ENCODE assay signal across 8 cellular contexts in genomic region chr4:123477804-123478209, GRCh38.
DNase-seq lines count a peak whose midpoint lies in the region; ATAC-seq, FAIRE-seq and TF ChIP-seq lines count a peak whose summit lies in the region.
"Had no signal": no experiment of that assay in that cellular context is flagged by ENCODE, and none has a peak within 500 bp of the region (broad histone marks: within the 10 kb centered on the region; RNA-seq: fewer than 3 reads in every experiment).

No MANE protein-coding gene starts in this region.

- peaks cover 6% of the 10 kb centered on the region for H3F3A ChIP-seq in smooth muscle cell (ENCODE audit: low read depth)

- RAD21 ChIA-PET in GM12878 (lab: Charles Lee; ENCODE audit: unreplicated experiment), result no interaction called here

- no peak for FAIRE-seq in GM12878 (lab: Jason Lieb, UNC)

- H4K20me1 ChIP-seq in GM12878 (ENCODE audit: control insufficient read depth, insufficient read depth), result no peaks in the 10 kb centered on the region
- H4K20me1 ChIP-seq in smooth muscle cell (ENCODE audit: low read depth), result no peaks in the 10 kb centered on the region

- WGBS in GM12878 (ENCODE audit: insufficient coverage, insufficient replicate concordance, low lambda C conversion rate, missing lambda C conversion rate), result 19% methylated on average over 8 of the region's 8 CpGs
- WGBS in smooth muscle cell (ENCODE audit: low lambda C conversion rate), result 60% methylated on average over 8 of the region's 8 CpGs

- H3K4me3 ChIP-seq in GM12878 (no peak overlapping the region), skeletal muscle cell (ENCODE audit: low read depth, low read length) (no peak overlapping the region), smooth muscle cell (no peak overlapping the region)
- H3K4me3 ChIP-seq: SJSA1 had no signal

- no TSS peak for BruUV-seq in GM12878 (replicated peaks; lab: Mats Ljungman, UMichigan)

- H3K4me1 ChIP-seq in GM12878 (ENCODE audit: control insufficient read depth, insufficient read depth, low read length) (no peaks in the 10 kb centered on the region), smooth muscle cell (ENCODE audit: low read depth) (peaks cover 20% of the 10 kb centered on the region)

- H3K36me3 ChIP-seq in GM12878 (ENCODE audit: control insufficient read depth in 2 of 2, insufficient read depth in 2 of 2, low read length in 1 of 2) (no peaks in the 10 kb centered on the region), smooth muscle cell (ENCODE audit: low read depth) (no peaks in the 10 kb centered on the region)
- H3K36me3 ChIP-seq: SJSA1 had no signal

- H3K27me3 ChIP-seq in GM12878 (replicated peaks in 1 of 2; ENCODE audit: control insufficient read depth in 2 of 2, insufficient read depth in 2 of 2, low read length in 1 of 2), result no peaks in the 10 kb centered on the region; a peak in 1 of 4 replicates
- no peaks in the 10 kb centered on the region for H3K27me3 ChIP-seq in smooth muscle cell (ENCODE audit: low read depth)
- H3K27me3 ChIP-seq: SJSA1 had no signal

- H3K9ac ChIP-seq in GM12878 (ENCODE audit: control insufficient read depth, insufficient read depth, low read length) (no peak overlapping the region), smooth muscle cell (ENCODE audit: low read depth) (no peak overlapping the region)

- no peak overlapping the region for H3K4me2 ChIP-seq in GM12878 (ENCODE audit: control insufficient read depth, insufficient read depth)
- H3K4me2 ChIP-seq in smooth muscle cell, result no peak overlapping the region

- CTCF ChIA-PET in GM12878 (lab: Yijun Ruan, JAX), result no interaction called here

- no peak overlapping the region for H2AFZ ChIP-seq in GM12878 (ENCODE audit: control insufficient read depth, low read depth, low read length)
- no peak overlapping the region for H2AFZ ChIP-seq in smooth muscle cell (ENCODE audit: low read depth)

- in situ Hi-C loops in GM12878 (cut with MboI), result no loop called here

- TF ChIP-seq RAD21 in GM12878 (IDR thresholded peaks at IDR 0.05; ENCODE audit: insufficient read depth, low read depth, low read length), result no peak

- no peak for TF ChIP-seq POLR2A in GM12878 (IDR thresholded peaks at IDR 0.05; ENCODE audit: low read depth, low read length)

- H3K79me2 ChIP-seq in GM12878 (ENCODE audit: control insufficient read depth, insufficient read depth, low read length), result no peaks in the 10 kb centered on the region
- H3K79me2 ChIP-seq in smooth muscle cell (ENCODE audit: low read depth), result no peaks in the 10 kb centered on the region

- H3K9me3 ChIP-seq in GM12878 (replicated peaks; ENCODE audit: control insufficient read depth, insufficient read depth, low read length) (no peaks in the 10 kb centered on the region), smooth muscle cell (replicated peaks; ENCODE audit: low read depth) (no peaks in the 10 kb centered on the region)
- H3K9me3 ChIP-seq: SJSA1 had no signal

- H3K27ac ChIP-seq in GM12878 (ENCODE audit: control insufficient read depth, insufficient read depth) (no peak overlapping the region), smooth muscle cell (ENCODE audit: low read depth) (no peak overlapping the region)
- H3K27ac ChIP-seq: SJSA1 had no signal

- TF ChIP-seq CTCF in GM12878 (IDR thresholded peaks at IDR 0.05 in 2 of 3, conservative IDR thresholded peaks at IDR 0.05 in 1 of 3; ENCODE audit: control insufficient read depth in 2 of 3, extremely low read depth in 1 of 3, insufficient read depth in 1 of 3, low read depth in 3 of 3, low read length in 3 of 3), result no peak
- no peak for TF ChIP-seq CTCF in smooth muscle cell (IDR thresholded peaks at IDR 0.05; ENCODE audit: borderline replicate concordance, insufficient read depth, poor library complexity, severe bottlenecking)

- intact Hi-C loops in GM12878 (cut with micrococcal nuclease; ENCODE audit: unreplicated experiment), result no loop called here

- SMC1A ChIA-PET in GM12878 (lab: Charles Lee; ENCODE audit: uncharacterized antibody, unreplicated experiment), result interaction anchor here (1.0 kb wide), 1 partner anchor 15 kb away, joined by 3 read pairs; no protein-coding TSS in a partner anchor

- peak in 1 of 2 experiments; percentile 29; a peak in 1 of 4 replicates for TF ChIP-seq EP300 in GM12878 (IDR thresholded peaks at IDR 0.05; ENCODE audit: borderline replicate concordance in 1 of 2, control insufficient read depth in 1 of 2, low read depth in 2 of 2, low read length in 2 of 2)

- POLR2A ChIA-PET in GM12878 (lab: Charles Lee), result no interaction called here

- no peak for DNase-seq in GM12878 (ENCODE audit: low read depth, low spot score)
- peak; percentile 63 for DNase-seq in skeletal muscle cell (ENCODE audit: low read depth)
- DNase-seq in smooth muscle cell (lab: John Stamatoyannopoulos, UW; ENCODE audit: unreplicated experiment), result no peak
- DNase-seq in NCI-H524 (lab: John Stamatoyannopoulos, UW), result no peak

- peak; percentile 46 for ATAC-seq in GM21619 (IDR thresholded peaks at IDR 0.05; ENCODE audit: unreplicated experiment)
- ATAC-seq in GM12878, result peak; percentile 91
- ATAC-seq in GM18511 (IDR thresholded peaks at IDR 0.05; ENCODE audit: unreplicated experiment), result no peak

TF ChIP-seq in PFSK-1, 5 proteins besides CTCF, POLR2A, EP300 and RAD21:
- TF ChIP-seq TAF1 (IDR thresholded peaks at IDR 0.05; ENCODE audit: borderline replicate concordance, insufficient read depth, low read length), result no peak
- TF ChIP-seq FOXP2 (optimal IDR thresholded peaks at IDR 0.05; ENCODE audit: borderline replicate concordance, extremely low read depth, extremely low read length, insufficient read depth), result peak; percentile 75
- TF ChIP-seq REST (IDR thresholded peaks at IDR 0.05; ENCODE audit: insufficient read depth in 1 of 2, low read depth in 2 of 2, low read length in 2 of 2), result no peak

TF ChIP-seq in GM12878, 131 proteins besides CTCF, POLR2A, EP300 and RAD21:
- TF ChIP-seq SREBF1 (IDR thresholded peaks at IDR 0.05; ENCODE audit: low read length) (no peak), ZZZ3 (IDR thresholded peaks at IDR 0.05; ENCODE audit: control insufficient read depth, insufficient read length, low read depth) (no peak), ZBTB11 (CRISPR knock-in tag; IDR thresholded peaks at IDR 0.05) (no peak), IKZF1 (conservative IDR thresholded peaks at IDR 0.05) (0 out of 2 replicates have a peak, but pooled peaks have one; percentile 13), IKZF2 (IDR thresholded peaks at IDR 0.05) (peak in 1 of 2 experiments; percentile 28; a peak in 2 of 4 replicates)
